ENCODE assay signal across 16 cellular contexts in genomic region chr7:124893140-124893810, GRCh38. TPM values are rescaled to one million over a fixed set of nuclear protein-coding genes. Genes with fewer than 3 reads are reported as not detected.
A peak's percentile ranks its signal among the peaks of the same experiment; 100 is the strongest.
DNase-seq lines count a peak whose midpoint lies in the region; ATAC-seq and TF ChIP-seq lines count a peak whose summit lies in the region.
"Had no signal": no experiment of that assay in that cellular context is flagged by ENCODE, and none has a peak within 500 bp of the region (broad histone marks: within the 10 kb centered on the region; RNA-seq: fewer than 3 reads in every experiment).

No MANE protein-coding gene starts in this region.

- no TSS peak for BruUV-seq in MCF 10A (replicated peaks; lab: Mats Ljungman, UMichigan)

- no peak overlapping the region for H3K27ac ChIP-seq in stomach
- H3K27ac ChIP-seq: thyroid gland had no signal

- H3K27me3 Mint-ChIP-seq in MCF 10A (ENCODE audit: insufficient read depth, unreplicated experiment): no peaks in the 10 kb centered on the region
- H3K27me3 Mint-ChIP-seq: central memory CD8-positive, alpha-beta T cell had no signal

- no peak overlapping the region for H3K4me3 ChIP-seq in stomach
- H3K4me3 ChIP-seq: thyroid gland had no signal

- H3K9me3 Mint-ChIP-seq in MCF 10A (ENCODE audit: unreplicated experiment): no peaks in the 10 kb centered on the region
- H3K9me3 Mint-ChIP-seq: central memory CD8-positive, alpha-beta T cell had no signal

- H3K9me3 ChIP-seq in stomach: no peaks in the 10 kb centered on the region
- H3K9me3 ChIP-seq: thyroid gland had no signal

- TF ChIP-seq CTCF in GM10266 (IDR thresholded peaks at IDR 0.05; ENCODE audit: control insufficient read depth, insufficient read depth, low read depth, missing control alignments): no peak
- TF ChIP-seq CTCF in MCF 10A (IDR thresholded peaks at IDR 0.05; ENCODE audit: unreplicated experiment): no peak
- no peak for TF ChIP-seq CTCF in stomach (IDR thresholded peaks at IDR 0.05)

- H3K27me3 ChIP-seq in stomach: no peaks in the 10 kb centered on the region
- H3K27me3 ChIP-seq: thyroid gland had no signal

- no peak overlapping the region for H3K27ac Mint-ChIP-seq in MCF 10A (ENCODE audit: low read depth, unreplicated experiment)

- no peak for TF ChIP-seq POLR2A in stomach (IDR thresholded peaks at IDR 0.05)

- ATAC-seq in GM19351 (IDR thresholded peaks at IDR 0.05; ENCODE audit: unreplicated experiment) (peak; percentile 89), HG02642 (IDR thresholded peaks at IDR 0.05; ENCODE audit: poor library complexity, unreplicated experiment) (peak; percentile 81), HG03442 (IDR thresholded peaks at IDR 0.05; ENCODE audit: unreplicated experiment) (peak; percentile 92)
- ATAC-seq: SK-N-SH treated with all-trans-retinoic acid at 6 μM for 48 hours had no signal

- TF ChIP-seq EP300 in stomach (IDR thresholded peaks at IDR 0.05): no peak

- CTCF ChIA-PET in MCF 10A (lab: Yijun Ruan, JAX): interaction anchor here (0.6 to 0.7 kb wide), 2 partner anchors 27 to 567 kb away, joined by 3 read pairs; no protein-coding TSS in a partner anchor

- H3K4me3 Mint-ChIP-seq in MCF 10A (ENCODE audit: unreplicated experiment): no peak overlapping the region
- H3K4me3 Mint-ChIP-seq: central memory CD8-positive, alpha-beta T cell had no signal

- intact Hi-C loops in MCF 10A (cut with micrococcal nuclease): no loop called here
- intact Hi-C loops in stomach (cut with DNase I; ENCODE audit: low total_unique reads): no loop called here

- H3K4me1 ChIP-seq in stomach: no peaks in the 10 kb centered on the region
- H3K4me1 ChIP-seq: thyroid gland had no signal

- peaks cover 20% of the 10 kb centered on the region for H3K36me3 Mint-ChIP-seq in MCF 10A (ENCODE audit: insufficient read depth, unreplicated experiment)

- POLR2A ChIA-PET in MCF 10A (lab: Yijun Ruan, JAX): interaction anchor here (0.9 kb wide), 1 partner anchor 12 kb away, joined by 5 read pairs; no protein-coding TSS in a partner anchor

- H3K4me1 Mint-ChIP-seq in MCF 10A (ENCODE audit: insufficient read depth, unreplicated experiment): no peaks in the 10 kb centered on the region
- H3K4me1 Mint-ChIP-seq: central memory CD8-positive, alpha-beta T cell had no signal

- DNase-seq in GM10266 (ENCODE audit: extremely low spot score): peak; percentile 2
- DNase-seq in MCF 10A (ENCODE audit: unreplicated experiment): no peak
- no peak for DNase-seq in stomach
- DNase-seq in glomerular visceral epithelial cell (ENCODE audit: extremely low spot score): no peak
- DNase-seq in DMS79 treated with DMSO at 0.1 percent for 48 hours (lab: John Stamatoyannopoulos, UW): no peak
- DNase-seq: activated CD4-positive, CD25-positive, alpha-beta regulatory T cell treated with anti-CD3 and anti-CD28 coated beads, Interleukin-2, amount 50 U/mL, for 72 hours; activated gamma-delta T cell treated with Interleukin-2 at 50 U/mL for 16 hours; midbrain; NCI-H1694; NK-92 treated with Interleukin-12 subunit alpha and Interleukin-12 subunit beta, amount 100 ng/mL, for 24 hours; thyroid gland had no signal

- 62 to 90% (median 78%) methylated on average over 1 of the region's 1 CpG for WGBS in stomach, 5 donors

- H3K36me3 ChIP-seq in stomach: peaks cover 7 to 52% (median 44%) of the 10 kb centered on the region in 4 donors

RNA-seq across cellular contexts. Expression of gene POT1, which starts 36.4 kb away (rescaled TPM):
- total RNA-seq in MCF 10A (2022) (17.5 and 24.1 TPM in 2 replicates), stomach (10 to 100 TPM in 4 of 5 donors, 1 to 10 TPM in 1; 4.3 to 47.5 (median 15.9) TPM)
- polyA plus RNA-seq in stomach: 1 to 10 TPM; 5.1 to 7.3 (median 5.7) TPM
